In the genomic region with DNA sequence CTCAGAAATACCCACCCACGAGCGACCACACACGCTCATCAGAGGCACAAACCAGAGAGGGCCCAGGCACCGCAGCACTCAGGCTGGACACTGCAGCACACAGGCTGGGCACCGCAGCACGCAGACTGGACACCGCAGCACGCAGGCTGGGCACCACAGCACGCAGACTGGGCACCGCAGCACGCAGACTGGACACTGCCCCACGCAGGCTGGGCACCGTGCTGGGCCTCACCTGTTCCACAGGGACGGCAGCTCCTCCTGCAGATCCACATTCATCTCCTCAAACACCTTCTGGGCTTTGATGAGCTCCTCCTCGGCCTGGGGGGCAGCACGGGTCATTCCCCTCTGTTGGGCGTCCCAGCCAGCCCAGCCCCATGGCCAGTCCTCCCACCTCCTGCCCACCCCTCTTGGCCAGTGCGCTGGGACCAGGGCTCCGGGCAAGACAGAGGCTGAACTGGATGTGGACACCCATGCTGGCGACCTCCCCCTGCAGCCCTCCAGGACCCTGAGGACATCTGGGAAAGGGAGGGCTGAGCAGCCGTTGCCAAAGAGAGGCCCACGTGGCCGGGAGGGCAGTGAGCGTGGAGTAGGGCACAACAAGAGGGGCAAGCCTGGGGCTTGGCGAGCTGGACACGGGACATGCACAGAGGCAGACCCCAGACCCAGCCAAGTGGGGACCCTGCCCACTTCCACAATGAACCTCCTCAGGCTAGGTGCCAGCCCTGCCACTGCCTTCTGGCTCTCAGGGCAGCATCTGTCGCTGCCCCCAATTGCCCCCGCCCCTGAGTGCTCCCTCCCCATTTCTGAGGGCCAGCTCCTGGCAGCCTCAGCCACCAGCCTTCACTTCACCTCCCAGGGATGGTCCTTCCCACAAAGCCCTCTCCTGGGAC, we compare ENCODE assay signal across 10 cellular contexts. TPM values are rescaled to one million over a fixed set of nuclear protein-coding genes. Genes with fewer than 3 reads are reported as not detected.
DNase-seq lines count a peak whose midpoint lies in the region; ATAC-seq and TF ChIP-seq lines count a peak whose summit lies in the region.
"Had no signal": no experiment of that assay in that cellular context is flagged by ENCODE, and none has a peak within 500 bp of the region (broad histone marks: within the 10 kb centered on the region; RNA-seq: fewer than 3 reads in every experiment).

No MANE protein-coding gene starts in this region.

- POLR2A ChIA-PET in A673 (lab: Charles Lee; ENCODE audit: low non-redundant PET), result no interaction called here

- H3K79me2 ChIP-seq in mammary epithelial cell (ENCODE audit: insufficient read depth, low read length), result no peaks in the 10 kb centered on the region

- CTCF ChIA-PET in A673 (lab: Charles Lee), result no interaction called here
- CTCF ChIA-PET in mammary epithelial cell (lab: Charles Lee; ENCODE audit: low non-redundant PET), result no interaction called here

- TF ChIP-seq CTCF in A673 (conservative IDR thresholded peaks at IDR 0.05; ENCODE audit: low read depth, low read length) (no peak), mammary epithelial cell (conservative IDR thresholded peaks at IDR 0.05 in 1 of 2, IDR thresholded peaks at IDR 0.05 in 1 of 2; ENCODE audit: extremely low read depth in 1 of 2, insufficient read depth in 1 of 2, low read depth in 1 of 2, low read length in 2 of 2) (no peak), neural crest cell (conservative IDR thresholded peaks at IDR 0.05) (no peak)

- H3K27ac ChIP-seq in A673 (ENCODE audit: low read depth, low read length, poor library complexity, severe bottlenecking) (peak overlapping the region; percentile 63), HUES64 (ENCODE audit: low read depth, low read length) (peak overlapping the region; percentile 82), mammary epithelial cell (ENCODE audit: insufficient read depth, low read depth, low read length) (peak overlapping the region; percentile 5)
- H3K27ac ChIP-seq: C4-2B had no signal

- peak overlapping the region; percentile 60 for H2AFZ ChIP-seq in mammary epithelial cell (ENCODE audit: low read depth, low read length)

- no peak overlapping the region for H3K4me3 Mint-ChIP-seq in neural crest cell

- peaks cover 17% of the 10 kb centered on the region for H3K4me1 Mint-ChIP-seq in neural crest cell

- H3K36me3 ChIP-seq in A673 (ENCODE audit: insufficient read depth, low read length, poor library complexity, severe bottlenecking), result no peaks in the 10 kb centered on the region
- peaks cover 3% of the 10 kb centered on the region; the same call in 1 of the 2 replicates for H3K36me3 ChIP-seq in HUES64 (ENCODE audit: insufficient read depth, low read length)
- no peaks in the 10 kb centered on the region for H3K36me3 ChIP-seq in mammary epithelial cell (ENCODE audit: insufficient read depth, low read length)

- in situ Hi-C loops in mammary epithelial cell (cut with MboI; ENCODE audit: low sequenced_read_pairs in 2 of 2), result no loop called here

- H3K27me3 ChIP-seq in A673 (replicated peaks; ENCODE audit: insufficient read depth, low read depth, low read length, poor library complexity), result no peaks in the 10 kb centered on the region
- no peaks in the 10 kb centered on the region for H3K27me3 ChIP-seq in HUES64 (ENCODE audit: insufficient read depth, low read length)
- no peaks in the 10 kb centered on the region for H3K27me3 ChIP-seq in mammary epithelial cell (ENCODE audit: insufficient read depth, low read length)

- DNase-seq in A673 (ENCODE audit: low spot score) (no peak), mammary epithelial cell (no peak), neural crest cell (ENCODE audit: low read depth, low spot score) (no peak), NCI-H82 (lab: John Stamatoyannopoulos, UW) (no peak), cortex of kidney (lab: John Stamatoyannopoulos, UW) (no peak)
- DNase-seq: NCI-H1930 had no signal

- dilution Hi-C loops in mammary epithelial cell (cut with HindIII; ENCODE audit: low sequenced_read_pairs), result no loop called here

- BruUV-seq in A673 (replicated peaks; lab: Mats Ljungman, UMichigan), result no TSS peak
- no TSS peak for BruUV-seq in mammary epithelial cell (replicated peaks; lab: Mats Ljungman, UMichigan)

- peaks cover 2% of the 10 kb centered on the region for H3K36me3 Mint-ChIP-seq in neural crest cell (ENCODE audit: low read depth)

- no peaks in the 10 kb centered on the region for H3K27me3 Mint-ChIP-seq in neural crest cell (ENCODE audit: low read depth)

- ATAC-seq in GM18502 (IDR thresholded peaks at IDR 0.05; ENCODE audit: poor library complexity, unreplicated experiment), result no peak
- ATAC-seq in HG02798 (IDR thresholded peaks at IDR 0.05; ENCODE audit: poor library complexity, unreplicated experiment), result no peak

- intact Hi-C loops in A673 (cut with micrococcal nuclease; ENCODE audit: unreplicated experiment) (no loop called here), mammary epithelial cell (cut with micrococcal nuclease) (loop anchor here (2.0 to 5.0 kb wide), 3 partner anchors 358 to 585 kb away; no protein-coding TSS in a partner anchor)

- H3K9ac ChIP-seq in HUES64 (ENCODE audit: low read depth, low read length) (peak overlapping the region; percentile 58), mammary epithelial cell (ENCODE audit: insufficient read depth, low read length) (no peak overlapping the region)

- WGBS in HUES64, result 92% methylated on average over 28 of the region's 28 CpGs
- 97% methylated on average over 20 of the region's 28 CpGs for WGBS in mammary epithelial cell (ENCODE audit: low coverage, missing lambda C conversion rate)

- no peaks in the 10 kb centered on the region for H3K9me3 Mint-ChIP-seq in neural crest cell

- H3K9me3 ChIP-seq in A673 (ENCODE audit: low read depth, low read length, poor library complexity, severe bottlenecking) (no peaks in the 10 kb centered on the region), HUES64 (ENCODE audit: insufficient read depth, low read depth, low read length) (no peaks in the 10 kb centered on the region), mammary epithelial cell (replicated peaks; ENCODE audit: insufficient read depth, low read length) (no peaks in the 10 kb centered on the region)

- H3K27ac Mint-ChIP-seq in neural crest cell (ENCODE audit: unreplicated experiment), result peak overlapping the region; percentile 71

- H3K4me2 ChIP-seq in mammary epithelial cell (ENCODE audit: insufficient read depth, low read depth, low read length), result peak overlapping the region; percentile 33

- no peak overlapping the region for H3K4me3 ChIP-seq in A673 (ENCODE audit: low read depth, low read length, poor library complexity, severe bottlenecking)
- no peak overlapping the region for H3K4me3 ChIP-seq in HUES64 (ENCODE audit: low read length)
- H3K4me3 ChIP-seq in mammary epithelial cell (replicated peaks in 1 of 3; ENCODE audit: insufficient read depth in 1 of 3, low read depth in 2 of 3, low read length in 3 of 3), result no peak overlapping the region

- H3K4me1 ChIP-seq in A673 (ENCODE audit: insufficient read depth, low read length, poor library complexity, severe bottlenecking) (peaks cover 11% of the 10 kb centered on the region), HUES64 (ENCODE audit: insufficient read depth, low read length) (peaks cover 14% of the 10 kb centered on the region; the same call in 1 of the 2 replicates), mammary epithelial cell (ENCODE audit: insufficient read depth, low read length) (peaks cover 26% of the 10 kb centered on the region)

- H4K20me1 ChIP-seq in mammary epithelial cell (ENCODE audit: insufficient read depth, low read length), result no peaks in the 10 kb centered on the region

RNA-seq across cellular contexts. Expression of a gene that starts 43.0 kb away (rescaled TPM):
- 34.1 and 36.2 TPM in 2 replicates for total RNA-seq in A673 (2021)
- polyA plus RNA-seq in HUES64 (2013, experiment 1 of 2), result 41.0 TPM
- polyA plus RNA-seq in HUES64 (2013, experiment 2 of 2), result 45.4 TPM
- total RNA-seq in mammary epithelial cell, result 1 to 10 TPM; 5.1 to 7.3 TPM
- 0.88 TPM for polyA plus RNA-seq in mammary epithelial cell
- polyA minus RNA-seq in mammary epithelial cell, result not detected
- total RNA-seq in neural crest cell, result 67.7 and 69.9 TPM in 2 replicates

Comparison
In these comparisons a context has a peak if more than half of its experiments do, and no peak if none do; other contexts are left out.
1. H3K27ac ChIP-seq: peak in every context shown above with its lines; median percentile 82 in HUES64; 63 in A673; 5 in mammary epithelial cell.